23 cellular contexts compared by ENCODE assay signal in the genomic region with DNA sequence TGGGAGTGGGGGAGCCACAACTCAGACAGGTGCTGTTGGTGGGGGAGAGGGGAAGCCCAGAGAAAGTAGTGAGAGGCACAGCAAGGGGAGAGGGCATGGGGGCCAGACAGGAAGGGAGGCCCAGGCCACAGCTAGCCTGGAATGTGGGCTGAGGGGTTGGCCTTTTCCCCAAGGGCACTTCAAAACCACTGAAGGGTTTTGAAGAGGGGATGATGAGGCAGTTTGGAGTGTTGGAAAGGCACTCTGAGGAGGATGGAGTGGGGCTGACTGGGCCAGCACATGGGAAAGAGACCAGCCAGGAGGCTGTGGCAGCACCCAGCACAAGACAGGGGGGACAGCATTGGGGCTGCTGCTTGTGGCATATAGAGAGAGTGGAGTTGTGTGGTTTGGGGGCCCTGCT. TPM values are rescaled to one million over a fixed set of nuclear protein-coding genes. Genes with fewer than 3 reads are reported as not detected.
"Had no signal": no experiment of that assay in that cellular context is flagged by ENCODE, and none has a peak within 500 bp of the region (broad histone marks: within the 10 kb centered on the region; RNA-seq: fewer than 3 reads in every experiment).

No MANE protein-coding gene starts in this region.

- H3K4me1 ChIP-seq: right lobe of liver had no signal

- DNase-seq: activated CD8-positive, alpha-beta memory T cell treated with anti-CD3 and anti-CD28 coated beads for 24 hours; activated CD8-positive, alpha-beta memory T cell treated with anti-CD3 and anti-CD28 coated beads, Interleukin-2, amount 50 U/mL, for 4 hours; activated T-cell treated with anti-CD3 and anti-CD28 coated beads, Interleukin-2, amount 50 U/mL, for 24 hours; cerebellar nuclear complex; esophagus squamous epithelium; gastrocnemius medialis; hippocampal formation; kidney glomerular epithelial cell; left ventricle myocardium inferior; nephron progenitor cell; occipital lobe; right lobe of liver; small intestine; stimulated activated CD4-positive, alpha-beta T cell treated with anti-CD3 and anti-CD28 coated beads, Interleukin-2, amount 100 ng/mL, for 24 hours; stimulated activated naive CD8-positive, alpha-beta T cell treated with anti-CD3 and anti-CD28 coated beads, Interleukin-15, amount 100 ng/mL, for 72 hours; T-helper 9 cell; uterus had no signal

- ATAC-seq: activated T-helper 17 cell treated with anti-CD3 and anti-CD28 coated beads, Interleukin-2, amount 50 U/mL, for 72 hours; gastrocnemius medialis; right lobe of liver; stimulated activated effector memory CD8-positive, alpha-beta T cell treated with anti-CD3 and anti-CD28 coated beads, Interleukin-12 subunit alpha, Interleukin-12 subunit beta, amount 100 ng/mL, for 72 hours; stimulated activated naive CD8-positive, alpha-beta T cell treated with anti-CD3 and anti-CD28 coated beads, Interleukin-15, amount 100 ng/mL, for 72 hours; WTC11 had no signal

- H3K9me3 ChIP-seq: esophagus squamous epithelium, gastrocnemius medialis, left ventricle myocardium inferior, right lobe of liver, tibial nerve, uterus had no signal

- H3K27ac ChIP-seq: coronary artery, esophagus squamous epithelium, gastrocnemius medialis, left ventricle myocardium inferior, right lobe of liver, tibial nerve, uterus had no signal

- H3K4me3 ChIP-seq: coronary artery, esophagus squamous epithelium, gastrocnemius medialis, left ventricle myocardium inferior, right lobe of liver, tibial nerve, uterus had no signal

- H3K36me3 ChIP-seq: esophagus squamous epithelium, gastrocnemius medialis, left ventricle myocardium inferior, right lobe of liver, tibial nerve, uterus had no signal

RNA-seq across cellular contexts. Expression of a gene that starts 3.8 kb away (rescaled TPM):
- total RNA-seq: activated T-helper 17 cell treated with anti-CD3 and anti-CD28 coated beads, Interleukin-2, amount 50 U/mL, for 72 hours; esophagus squamous epithelium; left ventricle myocardium inferior; myocyte had no signal
